Comparison of ENCODE assay signal across 8 cellular contexts in the genomic region with DNA sequence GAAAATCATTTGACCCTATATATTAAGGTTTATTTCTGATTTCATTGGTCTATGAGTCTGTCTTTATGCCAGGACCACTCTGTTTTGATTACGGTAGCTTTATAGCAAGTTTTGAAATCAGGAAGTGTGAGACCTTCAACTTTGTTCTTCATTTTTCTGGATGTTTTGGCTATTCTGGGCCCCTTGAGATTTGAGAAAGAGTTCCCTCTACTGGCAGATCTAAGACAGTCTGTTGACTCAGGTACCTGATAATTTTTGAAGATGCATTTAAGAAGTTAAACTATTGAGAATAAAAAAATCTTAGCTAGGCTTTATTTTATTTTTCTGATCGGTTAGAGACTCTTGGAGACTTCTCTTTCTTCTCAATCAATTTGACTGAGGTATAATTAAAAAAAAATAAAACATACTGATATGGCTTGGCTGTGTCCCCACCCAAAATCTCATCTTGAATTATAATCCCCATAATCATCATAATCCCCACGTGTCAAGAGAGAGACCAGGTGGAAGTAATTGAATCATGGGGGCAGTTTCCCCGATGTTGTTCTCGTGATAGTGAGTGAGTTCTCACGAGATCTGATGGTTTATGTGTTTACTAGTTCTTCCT.
DNase-seq lines count a peak whose midpoint lies in the region; ATAC-seq and TF ChIP-seq lines count a peak whose summit lies in the region.

No MANE protein-coding gene starts in this region.

- H3K27ac ChIP-seq in right atrium auricular region, result no peak overlapping the region

- DNase-seq in right atrium auricular region (ENCODE audit: low spot score) (no peak), left cardiac atrium (no peak), NCI-H1417 treated with DMSO at 0.1 percent for 48 hours (lab: John Stamatoyannopoulos, UW) (peak; percentile 30), amniotic epithelial cell (ENCODE audit: low read depth) (peak; percentile 11), memory B cell (ENCODE audit: low spot score in 2 of 2) (peak in 1 of 2 donors; percentile 44), NCI-H187 treated with DMSO at 0.1 percent for 48 hours (lab: John Stamatoyannopoulos, UW) (no peak), lower leg skin (ENCODE audit: low spot score in 2 of 2) (no peak)

- H3K9me3 Mint-ChIP-seq in memory B cell, result no peaks in the 10 kb centered on the region

- H3K27me3 ChIP-seq in right atrium auricular region, result no peaks in the 10 kb centered on the region

- no peaks in the 10 kb centered on the region for H3K4me1 Mint-ChIP-seq in memory B cell

- TF ChIP-seq CTCF in right atrium auricular region (IDR thresholded peaks at IDR 0.05) (peak; percentile 12 to 39), lower leg skin (IDR thresholded peaks at IDR 0.05) (no peak)

- peaks cover 8% of the 10 kb centered on the region for H3K27me3 Mint-ChIP-seq in memory B cell

- ATAC-seq in left cardiac atrium (no peak), memory B cell (ENCODE audit: low read depth) (peak; percentile 94), GM21447 (IDR thresholded peaks at IDR 0.05; ENCODE audit: unreplicated experiment) (no peak)

- no peak overlapping the region for H3K4me3 Mint-ChIP-seq in memory B cell

- 71 to 74% methylated on average over 6 of the region's 6 CpGs for WGBS in lower leg skin, 2 donors

- no peak overlapping the region for H3K27ac Mint-ChIP-seq in memory B cell

- no peaks in the 10 kb centered on the region for H3K9me3 ChIP-seq in right atrium auricular region

- intact Hi-C loops in left cardiac atrium (cut with DNase I) (loop anchor here in 1 of 2 donors (10.0 kb wide), 1 partner anchor 126 kb away; no protein-coding TSS in a partner anchor), lower leg skin (cut with DNase I; ENCODE audit: low total_unique reads) (no loop called here)

- no peak for TF ChIP-seq POLR2A in lower leg skin (IDR thresholded peaks at IDR 0.05)

- no peaks in the 10 kb centered on the region for H3K36me3 ChIP-seq in right atrium auricular region

- H3K36me3 Mint-ChIP-seq in memory B cell, result no peaks in the 10 kb centered on the region

- H3K4me3 ChIP-seq in right atrium auricular region (no peak overlapping the region), lower leg skin (ENCODE audit: low read depth, poor library complexity, severe bottlenecking) (no peak overlapping the region)

- no peaks in the 10 kb centered on the region for H3K4me1 ChIP-seq in right atrium auricular region

Comparison
In these comparisons a context has a peak if more than half of its experiments do, and no peak if none do; other contexts are left out.
1. DNase-seq: peak in NCI-H1417 treated with DMSO at 0.1 percent for 48 hours (single experiment) and amniotic epithelial cell (single experiment); none in right atrium auricular region (single experiment), left cardiac atrium (single experiment), NCI-H187 treated with DMSO at 0.1 percent for 48 hours (single experiment) and lower leg skin (0 of 2).
2. CTCF ChIP-seq: peak in right atrium auricular region (2 of 2); none in lower leg skin (0 of 3).